In the genomic region with DNA sequence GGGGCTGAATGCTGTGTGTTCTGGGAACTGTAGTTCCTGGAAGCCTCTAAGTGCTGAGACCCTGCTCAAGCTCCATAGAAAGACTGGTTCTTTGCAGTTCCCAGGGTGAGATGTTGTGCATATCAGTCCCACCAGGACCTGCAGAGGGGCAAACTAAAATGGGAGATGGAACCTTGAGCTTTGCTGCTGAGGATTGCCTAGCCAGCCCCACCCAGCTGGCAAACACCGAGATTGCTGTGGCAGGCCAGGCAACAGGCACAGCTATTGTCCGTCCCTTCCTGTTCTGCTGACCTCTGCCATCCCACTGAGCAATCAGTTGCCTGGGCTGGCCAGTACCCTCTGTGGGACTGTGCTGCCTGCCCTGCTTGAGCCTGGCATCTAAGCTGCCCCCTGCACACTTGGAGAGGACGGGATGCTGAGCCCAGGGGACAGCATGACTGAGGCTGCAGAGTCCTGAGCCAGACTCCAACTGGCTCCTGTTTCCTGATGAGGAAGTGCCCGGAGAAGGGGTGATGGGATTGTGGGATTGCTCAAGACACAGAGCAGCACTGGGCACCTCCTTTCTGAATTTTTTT, we compare ENCODE assay signal across 12 cellular contexts. TPM values are rescaled to one million over a fixed set of nuclear protein-coding genes. Genes with fewer than 3 reads are reported as not detected.
DNase-seq lines count a peak whose midpoint lies in the region; ATAC-seq, FAIRE-seq and TF ChIP-seq lines count a peak whose summit lies in the region.
"Had no signal": no experiment of that assay in that cellular context is flagged by ENCODE, and none has a peak within 500 bp of the region (broad histone marks: within the 10 kb centered on the region; RNA-seq: fewer than 3 reads in every experiment).

No MANE protein-coding gene starts in this region.

- peaks cover 29% of the 10 kb centered on the region for H3K27me3 Mint-ChIP-seq in activated naive CD4-positive, alpha-beta T cell treated with anti-CD3 and anti-CD28 coated beads, Interleukin-2, amount 10 ng/mL, durations not matched to agents 7 days and 5 days

- intact Hi-C loops in thyroid gland (cut with DNase I): no loop called here

- no peak for ATAC-seq in HG02763 (IDR thresholded peaks at IDR 0.05; ENCODE audit: unreplicated experiment)

- H3K27me3 ChIP-seq in thyroid gland: no peaks in the 10 kb centered on the region

- peak overlapping the region in 2 of 3 donors; percentile 52 to 70 for H3K27ac ChIP-seq in thyroid gland

- no peak for FAIRE-seq in D721Med (lab: Jason Lieb, UNC)

- peak overlapping the region; percentile 85 for H3K4me3 Mint-ChIP-seq in activated naive CD4-positive, alpha-beta T cell treated with anti-CD3 and anti-CD28 coated beads, Interleukin-2, amount 10 ng/mL, durations not matched to agents 7 days and 5 days

- TF ChIP-seq POLR2A in thyroid gland (IDR thresholded peaks at IDR 0.05): no peak

- no peaks in the 10 kb centered on the region for H3K9me3 ChIP-seq in thyroid gland

- H3K27ac Mint-ChIP-seq in activated naive CD4-positive, alpha-beta T cell treated with anti-CD3 and anti-CD28 coated beads, Interleukin-2, amount 10 ng/mL, durations not matched to agents 7 days and 5 days: no peak overlapping the region

- H3K4me3 ChIP-seq in thyroid gland (replicated peaks in 1 of 3): no peak overlapping the region
- H3K4me3 ChIP-seq: lung had no signal

- TF ChIP-seq CTCF in thyroid gland (IDR thresholded peaks at IDR 0.05) (no peak), D721Med (IDR thresholded peaks at IDR 0.05; ENCODE audit: insufficient read depth, missing control alignments) (no peak)

- no peaks in the 10 kb centered on the region for H3K9me3 Mint-ChIP-seq in activated naive CD4-positive, alpha-beta T cell treated with anti-CD3 and anti-CD28 coated beads, Interleukin-2, amount 10 ng/mL, durations not matched to agents 7 days and 5 days

- H3K4me1 ChIP-seq in thyroid gland: peaks cover 22 to 23% of the 10 kb centered on the region in 2 donors

- CTCF ChIA-PET in activated naive CD4-positive, alpha-beta T cell treated with anti-CD3 and anti-CD28 coated beads, Interleukin-2, amount 10 ng/mL, durations not matched to agents 7 days and 5 days (lab: Charles Lee): interaction anchor here (0.6 to 4.6 kb wide), 6 partner anchors 8 to 18 kb away, joined by 3 to 19 read pairs (median 4); no protein-coding TSS in a partner anchor

- no peaks in the 10 kb centered on the region for H3K36me3 ChIP-seq in thyroid gland

- peaks cover 33% of the 10 kb centered on the region for H3K4me1 Mint-ChIP-seq in activated naive CD4-positive, alpha-beta T cell treated with anti-CD3 and anti-CD28 coated beads, Interleukin-2, amount 10 ng/mL, durations not matched to agents 7 days and 5 days

- 75 to 84% methylated on average over 3 to 4 of the region's 4 CpGs for WGBS in thyroid gland, 2 donors

- peaks cover 5% of the 10 kb centered on the region for H3K36me3 Mint-ChIP-seq in activated naive CD4-positive, alpha-beta T cell treated with anti-CD3 and anti-CD28 coated beads, Interleukin-2, amount 10 ng/mL, durations not matched to agents 7 days and 5 days

- no peak for DNase-seq in activated naive CD4-positive, alpha-beta T cell treated with anti-CD3 and anti-CD28 coated beads, Interleukin-2, amount 10 ng/mL, durations not matched to agents 7 days and 5 days
- DNase-seq in activated naive CD4-positive, alpha-beta T cell treated with Interleukin-2 at 50 U/mL for 16 hours: no peak
- DNase-seq in amygdala (lab: John Stamatoyannopoulos, UW): peak in 47 of 56 donors; percentile 20 to 83 (median 51)
- peak; percentile 43 to 66 for DNase-seq in lung microvascular endothelial cell (ENCODE audit: low read depth in 2 of 2)
- DNase-seq in thyroid gland: no peak
- DNase-seq in NCI-H1694 treated with DMSO at 0.1 percent for 48 hours (lab: John Stamatoyannopoulos, UW): no peak
- no peak for DNase-seq in D721Med (ENCODE audit: insufficient read length, low spot score)
- DNase-seq: activated effector memory CD4-positive, alpha-beta T cell treated with anti-CD3 and anti-CD28 coated beads, Interleukin-2, amount 50 U/mL, for 16 hours; NCI-H510A had no signal

RNA-seq across cellular contexts. Expression of gene GIPC1, which starts 1.5 kb away (rescaled TPM):
- 91.1 and 123 TPM in 2 replicates for total RNA-seq in lung microvascular endothelial cell
- total RNA-seq in thyroid gland: 10 to 100 TPM; 34.7 to 93.7 (median 55.4) TPM

RNA-seq across cellular contexts. Expression of gene DNAJB1, which starts 20.8 kb away (rescaled TPM):
- total RNA-seq in lung microvascular endothelial cell (20.7 and 28.4 TPM in 2 replicates), thyroid gland (10 to 100 TPM; 49.1 to 61.1 (median 55.3) TPM)

RNA-seq across cellular contexts. Expression of gene PTGER1, which starts 22.3 kb away (rescaled TPM):
- total RNA-seq in lung microvascular endothelial cell (under 0.01 and 0.20 TPM in 2 replicates), thyroid gland (1 to 10 TPM in 1 of 4 donors, not detected in 3; 1.5 TPM)
- total RNA-seq: Daoy had no signal

RNA-seq across cellular contexts. Expression of gene TECR, which starts 32.0 kb away (rescaled TPM):
- total RNA-seq in lung microvascular endothelial cell (20.7 and 24.4 TPM in 2 replicates), thyroid gland (100 to 1,000 TPM in 2 of 4 donors, 10 to 100 TPM in 2; 75.5 to 126 (median 99.0) TPM)

Comparison
In these comparisons a context has a peak if more than half of its experiments do, and no peak if none do; other contexts are left out.
1. DNase-seq: peak in amygdala (47 of 56) and lung microvascular endothelial cell (2 of 2); none in activated naive CD4-positive, alpha-beta T cell treated with anti-CD3 and anti-CD28 coated beads, Interleukin-2, amount 10 ng/mL, durations not matched to agents 7 days and 5 days (single experiment), activated naive CD4-positive, alpha-beta T cell treated with Interleukin-2 at 50 U/mL for 16 hours (single experiment), thyroid gland (0 of 2), NCI-H1694 treated with DMSO at 0.1 percent for 48 hours (single experiment) and D721Med (single experiment).